In the genomic region with DNA sequence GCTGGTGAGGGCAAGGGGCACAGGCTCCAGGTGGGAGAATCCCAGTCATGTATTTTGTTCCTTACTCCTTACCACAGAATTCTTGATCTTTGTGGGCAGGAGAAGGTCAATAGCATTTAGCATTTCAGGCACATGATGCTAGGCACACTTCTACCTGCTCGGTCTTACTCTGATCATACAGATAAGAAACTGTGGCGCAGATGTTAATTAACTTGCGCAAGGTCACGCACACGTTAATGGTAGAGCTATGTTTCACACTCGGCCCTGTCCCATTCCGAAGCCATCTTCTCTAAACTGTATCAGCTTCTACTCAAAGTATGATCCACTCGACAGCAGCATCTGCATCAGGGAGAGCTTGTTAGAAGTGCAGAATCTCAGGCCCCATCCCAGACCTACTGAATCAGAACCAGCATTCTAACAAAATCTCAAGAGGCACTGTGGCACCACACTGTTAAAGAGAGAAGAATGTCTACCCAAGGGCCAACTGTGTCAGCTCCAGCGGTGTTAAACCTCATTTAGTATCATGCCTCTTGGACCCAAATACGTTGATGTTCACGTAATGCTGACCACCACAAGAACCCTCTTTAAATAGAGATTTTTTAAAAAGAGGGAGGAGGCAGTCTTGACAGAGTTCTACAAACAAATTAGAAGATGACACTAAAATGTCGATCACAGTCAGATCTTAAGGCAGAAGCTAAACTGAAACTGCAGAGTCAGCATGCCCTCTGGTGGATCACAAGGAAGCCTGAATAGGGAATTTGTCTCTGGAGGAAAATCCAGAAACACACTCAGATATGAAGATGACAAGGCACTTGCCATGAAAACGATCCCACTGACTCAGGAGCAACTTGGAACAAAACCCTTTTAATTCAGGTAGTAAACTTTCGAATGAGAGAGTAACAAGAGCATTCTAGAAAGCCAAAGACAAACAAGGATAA, we compare ENCODE assay signal across 8 cellular contexts. TPM values are rescaled to one million over a fixed set of nuclear protein-coding genes. Genes with fewer than 3 reads are reported as not detected.
DNase-seq lines count a peak whose midpoint lies in the region; ATAC-seq, FAIRE-seq and TF ChIP-seq lines count a peak whose summit lies in the region.

No MANE protein-coding gene starts in this region.

- in situ Hi-C loops in G401 (cut with HindIII; ENCODE audit: low sequenced_read_pairs): no loop called here

- H3K36me3 ChIP-seq in PC-3 (ENCODE audit: low read depth, low read length): no peaks in the 10 kb centered on the region
- H3K36me3 ChIP-seq in psoas muscle (ENCODE audit: insufficient read depth in 1 of 2, low read depth in 1 of 2): no peaks in the 10 kb centered on the region

- H3K9me3 ChIP-seq in PC-3 (ENCODE audit: low read length) (no peaks in the 10 kb centered on the region), psoas muscle (no peaks in the 10 kb centered on the region)

- no TSS peak for BruUV-seq in PC-3 (replicated peaks; lab: Mats Ljungman, UMichigan)

- H3K27ac ChIP-seq in PC-3 (ENCODE audit: low read length) (no peak overlapping the region), psoas muscle (no peak overlapping the region)

- ATAC-seq in PC-3 (no peak), psoas muscle (no peak), HG02642 (IDR thresholded peaks at IDR 0.05; ENCODE audit: poor library complexity, unreplicated experiment) (no peak), HG02973 (IDR thresholded peaks at IDR 0.05; ENCODE audit: unreplicated experiment) (no peak), GM18502 (IDR thresholded peaks at IDR 0.05; ENCODE audit: poor library complexity, unreplicated experiment) (no peak)

- H2AFZ ChIP-seq in PC-3 (ENCODE audit: low read length): no peak overlapping the region

- no peaks in the 10 kb centered on the region for H4K20me1 ChIP-seq in PC-3 (ENCODE audit: low read length)

- H3K27me3 ChIP-seq in PC-3 (ENCODE audit: low read length): peaks cover 5% of the 10 kb centered on the region; the same call in 1 of the 2 replicates
- H3K27me3 ChIP-seq in psoas muscle (ENCODE audit: insufficient read depth in 3 of 3, low read length in 2 of 3): peaks cover 0 to 2% (median under 1%) of the 10 kb centered on the region in 3 donors

- no peaks in the 10 kb centered on the region for H3K9me2 ChIP-seq in PC-3 (replicated peaks; ENCODE audit: low read length)

- FAIRE-seq in frontal cortex (lab: Jason Lieb, UNC): peak; percentile 71

- H3K4me3 ChIP-seq in PC-3 (ENCODE audit: low read length): no peak overlapping the region
- no peak overlapping the region for H3K4me3 ChIP-seq in psoas muscle

- H3K4me1 ChIP-seq in PC-3 (ENCODE audit: insufficient read depth, low read length): no peaks in the 10 kb centered on the region
- no peaks in the 10 kb centered on the region for H3K4me1 ChIP-seq in psoas muscle

- no peak overlapping the region for H3K9ac ChIP-seq in PC-3 (ENCODE audit: low read length)

- CTCF ChIA-PET in PC-3 (lab: Charles Lee): interaction anchor here (1.3 kb wide), 1 partner anchor 236 kb away, joined by 4 read pairs; no protein-coding TSS in a partner anchor

- peak; percentile 37; the same call in 1 of the 2 replicates for TF ChIP-seq CTCF in PC-3 (conservative IDR thresholded peaks at IDR 0.05; ENCODE audit: low read depth, low read length)
- TF ChIP-seq CTCF in psoas muscle (IDR thresholded peaks at IDR 0.05): peak; percentile 24

- H3K4me2 ChIP-seq in PC-3 (ENCODE audit: low read length): peak overlapping the region; percentile 37; the same call in 1 of the 2 replicates

- intact Hi-C loops in PC-3 (cut with micrococcal nuclease) (no loop called here), psoas muscle (cut with DNase I) (loop anchor here in 1 of 2 donors (5.0 to 10.0 kb wide), 2 partner anchors 225 to 308 kb away; no protein-coding TSS in a partner anchor)

- WGBS in psoas muscle, 3 donors: 73 to 83% (median 74%) methylated on average over 14 of the region's 14 CpGs

- POLR2A ChIA-PET in PC-3 (lab: Charles Lee; ENCODE audit: unreplicated experiment): no interaction called here

- H3F3A ChIP-seq in PC-3 (ENCODE audit: low read length, unreplicated experiment): no peaks in the 10 kb centered on the region

- peak; percentile 15 for DNase-seq in G401 (ENCODE audit: low spot score)
- peak; percentile 24 for DNase-seq in PC-3
- DNase-seq in frontal cortex (ENCODE audit: low spot score in 2 of 2): peak; percentile 46 to 49
- DNase-seq in psoas muscle: no peak
- no peak for DNase-seq in stimulated activated CD4-positive, alpha-beta T cell treated with anti-CD3 and anti-CD28 coated beads, Interleukin-12 subunit alpha, Interleukin-12 subunit beta, amount 100 ng/mL, for 4 hours

- no peaks in the 10 kb centered on the region for H3K79me2 ChIP-seq in PC-3 (ENCODE audit: low read length)

RNA-seq across cellular contexts. Expression of gene STXBP6, which starts 7.3 kb away (rescaled TPM):
- total RNA-seq in G401 (2014; rRNA removed; shearing (Covaris generic)): 2.1 TPM in 1 of 2 replicates, not detected in the other
- 0.40 TPM in 1 of 2 replicates, not detected in the other for total RNA-seq in PC-3 (2014; rRNA removed)
- total RNA-seq in frontal cortex: 37.9 TPM
- total RNA-seq in psoas muscle: 1 to 10 TPM; 1.1 to 3.5 (median 2.5) TPM
- 1 to 10 TPM; 1.9 to 2.2 (median 2.1) TPM for polyA plus RNA-seq in psoas muscle

Comparison
In these comparisons a context has a peak if more than half of its experiments do, and no peak if none do; other contexts are left out.
1. DNase-seq: peak in G401 (single experiment), PC-3 (single experiment) and frontal cortex (2 of 2); none in psoas muscle (0 of 2) and stimulated activated CD4-positive, alpha-beta T cell treated with anti-CD3 and anti-CD28 coated beads, Interleukin-12 subunit alpha, Interleukin-12 subunit beta, amount 100 ng/mL, for 4 hours (single experiment).